29 cellular contexts compared by ENCODE assay signal in the genomic region with DNA sequence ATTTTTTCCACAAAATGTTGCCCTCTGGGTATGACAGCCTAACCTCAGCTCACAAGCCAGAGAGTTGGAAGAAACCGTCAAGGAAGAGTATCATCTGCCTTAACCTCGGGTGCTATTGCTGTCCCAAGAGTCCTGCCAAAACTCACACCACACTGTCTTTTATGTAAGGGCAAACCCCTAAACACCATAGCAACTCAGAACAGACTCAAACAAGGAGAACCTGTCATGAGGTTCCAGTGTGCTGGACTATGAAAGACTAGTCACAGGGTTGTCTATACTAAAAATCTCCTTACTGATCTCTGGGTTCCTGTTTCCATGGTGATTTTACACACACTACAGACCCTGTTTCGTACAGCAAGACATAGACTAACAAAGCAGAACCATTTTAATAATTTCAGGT.
"Had no signal": no experiment of that assay in that cellular context is flagged by ENCODE, and none has a peak within 500 bp of the region (broad histone marks: within the 10 kb centered on the region; RNA-seq: fewer than 3 reads in every experiment).

No MANE protein-coding gene starts in this region.

- H3K4me3 Mint-ChIP-seq: activated CD4-positive, alpha-beta T cell treated with anti-CD3 and anti-CD28 coated beads, Interleukin-2, amount 10 ng/mL, durations not matched to agents 24 days and 14 days; activated naive CD8-positive, alpha-beta T cell treated with anti-CD3 and anti-CD28 coated beads, Interleukin-2, amount 50 U/mL, for 24 hours; activated T-cell treated with anti-CD3 and anti-CD28 coated beads, Interleukin-2, amount 50 U/mL, for 4 hours; central memory CD8-positive, alpha-beta T cell; WTC11 had no signal

- H3K4me3 ChIP-seq: ascending aorta, body of pancreas, MG63, SJCRH30 had no signal

- H3K4me1 ChIP-seq: ascending aorta, SJCRH30 had no signal

- H3K27ac ChIP-seq: ascending aorta, body of pancreas, SJCRH30 had no signal

- ATAC-seq: activated naive CD4-positive, alpha-beta T cell treated with anti-CD3 and anti-CD28 coated beads, Interleukin-2, amount 50 U/mL, for 72 hours; activated naive CD8-positive, alpha-beta T cell treated with anti-CD3 and anti-CD28 coated beads, Interleukin-2, amount 50 U/mL, for 24 hours; activated T-cell treated with anti-CD3 and anti-CD28 coated beads, Interleukin-2, amount 50 U/mL, for 4 hours; body of pancreas; Panc1; Right ventricle myocardium inferior; SK-N-SH treated with all-trans-retinoic acid at 6 μM for 48 hours; WTC11 had no signal

- H3K36me3 Mint-ChIP-seq: activated naive CD4-positive, alpha-beta T cell treated with anti-CD3 and anti-CD28 coated beads, Interleukin-2, amount 50 U/mL, for 72 hours had no signal

- H3K9me3 Mint-ChIP-seq: activated CD4-positive, alpha-beta T cell treated with anti-CD3 and anti-CD28 coated beads, Interleukin-2, amount 10 ng/mL, durations not matched to agents 24 days and 14 days; activated naive CD4-positive, alpha-beta T cell treated with anti-CD3 and anti-CD28 coated beads, Interleukin-2, amount 50 U/mL, for 72 hours; activated naive CD8-positive, alpha-beta T cell treated with anti-CD3 and anti-CD28 coated beads, Interleukin-2, amount 50 U/mL, for 24 hours; activated T-cell treated with anti-CD3 and anti-CD28 coated beads, Interleukin-2, amount 50 U/mL, for 4 hours; central memory CD8-positive, alpha-beta T cell; WTC11 had no signal

- H3K9me3 ChIP-seq: ascending aorta, body of pancreas, MG63, SJCRH30 had no signal

- H3K27me3 Mint-ChIP-seq: activated CD4-positive, alpha-beta T cell treated with anti-CD3 and anti-CD28 coated beads, Interleukin-2, amount 10 ng/mL, durations not matched to agents 24 days and 14 days; activated naive CD8-positive, alpha-beta T cell treated with anti-CD3 and anti-CD28 coated beads, Interleukin-2, amount 50 U/mL, for 24 hours; central memory CD8-positive, alpha-beta T cell had no signal

- H3K27me3 ChIP-seq: ascending aorta, body of pancreas, MG63, SJCRH30 had no signal

- H3K27ac Mint-ChIP-seq: activated CD4-positive, alpha-beta T cell treated with anti-CD3 and anti-CD28 coated beads, Interleukin-2, amount 10 ng/mL, durations not matched to agents 24 days and 14 days; activated naive CD4-positive, alpha-beta T cell treated with anti-CD3 and anti-CD28 coated beads, Interleukin-2, amount 50 U/mL, for 72 hours; activated naive CD8-positive, alpha-beta T cell treated with anti-CD3 and anti-CD28 coated beads, Interleukin-2, amount 50 U/mL, for 24 hours; WTC11 had no signal

- H3K4me1 Mint-ChIP-seq: activated CD4-positive, alpha-beta T cell treated with anti-CD3 and anti-CD28 coated beads, Interleukin-2, amount 10 ng/mL, durations not matched to agents 24 days and 14 days; activated naive CD8-positive, alpha-beta T cell treated with anti-CD3 and anti-CD28 coated beads, Interleukin-2, amount 50 U/mL, for 24 hours; central memory CD8-positive, alpha-beta T cell had no signal

- DNase-seq: activated CD4-positive, alpha-beta T cell treated with anti-CD3 and anti-CD28 coated beads, Interleukin-2, amount 10 ng/mL, durations not matched to agents 24 days and 14 days; activated CD4-positive, alpha-beta T cell treated with anti-CD3 and anti-CD28 coated beads, Interleukin-2, amount 50 U/mL, for 48 hours; activated CD4-positive, CD25-positive, alpha-beta regulatory T cell treated with anti-CD3 and anti-CD28 coated beads, Interleukin-2, amount 50 U/mL, for 72 hours; activated effector memory CD4-positive, alpha-beta T cell treated with anti-CD3 and anti-CD28 coated beads, Interleukin-2, amount 50 U/mL, for 16 hours; activated naive CD4-positive, alpha-beta T cell treated with Interleukin-2 at 50 U/mL for 16 hours; activated naive CD8-positive, alpha-beta T cell treated with anti-CD3 and anti-CD28 coated beads, Interleukin-2, amount 50 U/mL, for 24 hours; activated T-cell treated with anti-CD3 and anti-CD28 coated beads, Interleukin-2, amount 50 U/mL, for 4 hours; amniotic stem cell; body of pancreas; MG63; NCI-H1105 treated with DMSO at 0.1 percent for 48 hours; NCI-H146; NCI-H187 treated with DMSO at 0.1 percent for 48 hours; NCI-H2081 treated with DMSO at 0.1 percent for 48 hours; NCI-H345; NCI-H510A treated with DMSO at 0.1 percent for 48 hours; NCI-H69; NK-92 treated with Interleukin-12 subunit alpha and Interleukin-12 subunit beta, amount 100 ng/mL, for 24 hours; OCI-M1; RPMI8226; SJCRH30; SW 1271 had no signal
